ENCODE assay signal across 26 cellular contexts in genomic region chr19:31262673-31263308, GRCh38.
DNase-seq lines count a peak whose midpoint lies in the region; ATAC-seq, FAIRE-seq and TF ChIP-seq lines count a peak whose summit lies in the region.
"Had no signal": no experiment of that assay in that cellular context is flagged by ENCODE, and none has a peak within 500 bp of the region (broad histone marks: within the 10 kb centered on the region; RNA-seq: fewer than 3 reads in every experiment).

No MANE protein-coding gene starts in this region.

- H3K79me2 ChIP-seq in H1 (ENCODE audit: control insufficient read depth in 1 of 2, insufficient read depth in 2 of 2, low read length in 2 of 2) = no peaks in the 10 kb centered on the region
- H3K79me2 ChIP-seq: parathyroid adenoma had no signal

- 89% methylated on average over 11 of the region's 11 CpGs; no CpG with 5 or more reads in 1 of the 2 experiments for WGBS in H1 (ENCODE audit: extremely low coverage in 1 of 2, insufficient coverage in 1 of 2, insufficient read length in 1 of 2, insufficient replicate concordance in 2 of 2, low coverage in 1 of 2, low lambda C conversion rate in 2 of 2, missing lambda C conversion rate in 1 of 2), 2 experiments

- H4K8ac ChIP-seq in H1 (ENCODE audit: extremely low read depth, insufficient read depth, low read length) = peak overlapping the region; percentile 86; the same call in 1 of the 2 replicates

- H3K27me3 ChIP-seq in H1 (replicated peaks in 1 of 4; ENCODE audit: control insufficient read depth in 3 of 4, extremely low read depth in 1 of 4, insufficient read depth in 3 of 4, low read length in 3 of 4) = no peaks in the 10 kb centered on the region
- H3K27me3 ChIP-seq: breast epithelium, gastroesophageal sphincter had no signal

- no peak overlapping the region for H3K18ac ChIP-seq in H1 (ENCODE audit: extremely low read depth, low read length)

- TF ChIP-seq POLR2A in H1 (IDR thresholded peaks at IDR 0.05; ENCODE audit: control extremely low read depth in 1 of 2, low read depth in 2 of 2, low read length in 2 of 2) = no peak

- no peaks in the 10 kb centered on the region for H3K36me3 ChIP-seq in H1 (ENCODE audit: control insufficient read depth in 2 of 4, insufficient read depth in 4 of 4, low read length in 3 of 4)
- H3K36me3 ChIP-seq: breast epithelium, gastroesophageal sphincter, left ventricle myocardium inferior had no signal

- H3K27ac ChIP-seq in H1 (ENCODE audit: low read depth, low read length) = no peak overlapping the region
- H3K27ac ChIP-seq: breast epithelium, left ventricle myocardium inferior, parathyroid adenoma, skin epidermis had no signal

- H3K79me1 ChIP-seq in H1 (ENCODE audit: low read depth, low read length) = no peaks in the 10 kb centered on the region

- ATAC-seq in Right ventricle myocardium superior (ENCODE audit: poor library complexity) = no peak
- ATAC-seq: activated CD8-positive, alpha-beta T cell treated with anti-CD3 and anti-CD28 coated beads for 36 hours; gastroesophageal sphincter had no signal

- H4K5ac ChIP-seq in H1 (ENCODE audit: insufficient read length, low read depth, low read length) = no peak overlapping the region

- no peak for TF ChIP-seq RAD21 in H1 (IDR thresholded peaks at IDR 0.05 in 1 of 2, conservative IDR thresholded peaks at IDR 0.05 in 1 of 2; ENCODE audit: low read depth in 2 of 2, low read length in 2 of 2)

- TF ChIP-seq EP300 in H1 (IDR thresholded peaks at IDR 0.05; ENCODE audit: borderline replicate concordance in 1 of 2, low read depth in 2 of 2, low read length in 2 of 2) = no peak

- H2BK12ac ChIP-seq in H1 (ENCODE audit: low read depth, low read length) = no peak overlapping the region

- H3K23ac ChIP-seq in H1 (ENCODE audit: insufficient read length) = no peak overlapping the region

- no peak for TF ChIP-seq CTCF in H1 (IDR thresholded peaks at IDR 0.05; ENCODE audit: control extremely low read depth in 1 of 3, insufficient read depth in 1 of 3, low read depth in 1 of 3, low read length in 3 of 3)

- no peaks in the 10 kb centered on the region; a peak in 3 of 7 replicates for H3K4me1 ChIP-seq in H1 (replicated peaks in 1 of 4; ENCODE audit: control insufficient read depth in 3 of 4, insufficient read depth in 4 of 4, low read length in 3 of 4)
- H3K4me1 ChIP-seq: breast epithelium, parathyroid adenoma had no signal

- intact Hi-C loops in cardiac septum (cut with DNase I) = no loop called here
- intact Hi-C loops in Right ventricle myocardium superior (cut with DNase I) = no loop called here

- H4K91ac ChIP-seq in H1 (replicated peaks; ENCODE audit: insufficient read length, low read length) = no peak overlapping the region

- no peak overlapping the region for H2BK20ac ChIP-seq in H1 (ENCODE audit: low read length)

- H3K23me2 ChIP-seq in H1 (ENCODE audit: low read depth, low read length) = no peaks in the 10 kb centered on the region

- no peak overlapping the region for H3K14ac ChIP-seq in H1 (ENCODE audit: insufficient read length)

- CTCF ChIA-PET in H1 (lab: Charles Lee; ENCODE audit: partially characterized antibody) = interaction anchor here (1.1 to 4.7 kb wide), 4 partner anchors 11 to 463 kb away, joined by 3 to 19 read pairs (median 4); no protein-coding TSS in a partner anchor

- no peaks in the 10 kb centered on the region for H3K9me3 ChIP-seq in H1 (ENCODE audit: insufficient read depth in 2 of 2, low read depth in 1 of 2, low read length in 1 of 2)
- H3K9me3 ChIP-seq: breast epithelium, gastroesophageal sphincter, left ventricle myocardium inferior had no signal

- H2BK15ac ChIP-seq in H1 (ENCODE audit: low read length) = no peak overlapping the region

- H4K20me1 ChIP-seq in H1 (replicated peaks in 1 of 2; ENCODE audit: control insufficient read depth in 1 of 2, insufficient read depth in 2 of 2, low read length in 2 of 2) = no peaks in the 10 kb centered on the region

- no peak for FAIRE-seq in H1 (lab: Jason Lieb, UNC)
- FAIRE-seq: A204.1, G401.6, GM19239, H54 had no signal

- POLR2A ChIA-PET in H1 (lab: Charles Lee; ENCODE audit: partially characterized antibody) = interaction anchor here (1.7 kb wide), 1 partner anchor 53 kb away, joined by 4 read pairs; no protein-coding TSS in a partner anchor

- H3K56ac ChIP-seq in H1 (replicated peaks; ENCODE audit: insufficient read length, low read depth, low read length) = no peak overlapping the region

- no peak overlapping the region for H3K4me2 ChIP-seq in H1 (ENCODE audit: insufficient read depth in 1 of 2, low read depth in 2 of 2, low read length in 2 of 2)

- H3K4ac ChIP-seq in H1 (replicated peaks; ENCODE audit: insufficient read length, low read depth, low read length) = no peak overlapping the region

- no peak overlapping the region for H2AFZ ChIP-seq in H1 (ENCODE audit: low read length)
- H2AFZ ChIP-seq: parathyroid adenoma had no signal

- H2AK5ac ChIP-seq in H1 (ENCODE audit: low read depth, low read length) = no peak overlapping the region

- H3K4me3 ChIP-seq in H1 (ENCODE audit: extremely low read depth in 1 of 4, insufficient read depth in 2 of 4, low read depth in 3 of 4, low read length in 4 of 4) = no peak overlapping the region
- H3K4me3 ChIP-seq: breast epithelium, gastroesophageal sphincter, left ventricle myocardium inferior, skin epidermis had no signal

- no peak overlapping the region for H2BK120ac ChIP-seq in H1 (replicated peaks; ENCODE audit: low read depth, low read length)

- no peak overlapping the region for H2BK5ac ChIP-seq in H1 (ENCODE audit: low read depth, low read length)

- H3K9ac ChIP-seq in H1 (replicated peaks in 1 of 4; ENCODE audit: extremely low read depth in 1 of 4, low read depth in 3 of 4, low read length in 3 of 4) = no peak overlapping the region
- H3K9ac ChIP-seq: parathyroid adenoma had no signal

- DNase-seq in cardiac septum (ENCODE audit: low spot score) = peak; percentile 64
- DNase-seq in Right ventricle myocardium superior = no peak
- DNase-seq in H1 (ENCODE audit: low read depth in 1 of 2, low spot score in 2 of 2) = no peak
- peak; percentile 47 for DNase-seq in myocyte (ENCODE audit: low read depth)
- peak; percentile 31 for DNase-seq in ureter (ENCODE audit: low spot score)
- DNase-seq in NCI-H1417 treated with DMSO at 0.1 percent for 48 hours (lab: John Stamatoyannopoulos, UW) = no peak
- DNase-seq in MV-4-11 (lab: John Stamatoyannopoulos, UW) = no peak
- DNase-seq in RKO (ENCODE audit: low spot score) = no peak
- DNase-seq: activated CD4-positive, CD25-positive, alpha-beta regulatory T cell; activated CD8-positive, alpha-beta T cell treated with anti-CD3 and anti-CD28 coated beads for 36 hours; activated naive CD8-positive, alpha-beta T cell treated with anti-CD3 and anti-CD28 coated beads, Interleukin-2, amount 10 ng/mL, durations not matched to agents 7 days and 5 days; C1 segment of cervical spinal cord; left ventricle myocardium inferior; NCI-H1436 treated with DMSO at 0.1 percent for 48 hours; NCI-H2171; NCI-H69; stimulated activated CD4-positive, alpha-beta T cell treated with anti-CD3 and anti-CD28 coated beads, Interleukin-4, amount 100 ng/mL, for 24 hours; T-helper 2 cell had no signal

TF ChIP-seq in H1, 55 proteins besides CTCF, POLR2A, EP300 and RAD21 (continues in another document):
- no peak for TF ChIP-seq ZNF274 (IDR thresholded peaks at IDR 0.05; ENCODE audit: borderline replicate concordance, extremely low read depth, low read length)
- no peak for TF ChIP-seq KDM1A (IDR thresholded peaks at IDR 0.05; ENCODE audit: borderline replicate concordance, low read length)
- no peak for TF ChIP-seq RXRA (IDR thresholded peaks at IDR 0.05; ENCODE audit: insufficient read depth, low read depth, low read length)
- no peak for TF ChIP-seq SUZ12 (IDR thresholded peaks at IDR 0.05; ENCODE audit: low read length)
- no peak for TF ChIP-seq CREB1 (IDR thresholded peaks at IDR 0.05)
- TF ChIP-seq, protein P1, sequence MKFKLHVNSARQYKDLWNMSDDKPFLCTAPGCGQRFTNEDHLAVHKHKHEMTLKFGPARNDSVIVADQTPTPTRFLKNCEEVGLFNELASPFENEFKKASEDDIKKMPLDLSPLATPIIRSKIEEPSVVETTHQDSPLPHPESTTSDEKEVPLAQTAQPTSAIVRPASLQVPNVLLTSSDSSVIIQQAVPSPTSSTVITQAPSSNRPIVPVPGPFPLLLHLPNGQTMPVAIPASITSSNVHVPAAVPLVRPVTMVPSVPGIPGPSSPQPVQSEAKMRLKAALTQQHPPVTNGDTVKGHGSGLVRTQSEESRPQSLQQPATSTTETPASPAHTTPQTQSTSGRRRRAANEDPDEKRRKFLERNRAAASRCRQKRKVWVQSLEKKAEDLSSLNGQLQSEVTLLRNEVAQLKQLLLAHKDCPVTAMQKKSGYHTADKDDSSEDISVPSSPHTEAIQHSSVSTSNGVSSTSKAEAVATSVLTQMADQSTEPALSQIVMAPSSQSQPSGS (IDR thresholded peaks at IDR 0.05; ENCODE audit: low read length) = no peak
- no peak for TF ChIP-seq RFX5 (IDR thresholded peaks at IDR 0.05; ENCODE audit: borderline replicate concordance, low read depth, low read length)
- no peak for TF ChIP-seq POU5F1 (IDR thresholded peaks at IDR 0.05; ENCODE audit: low read depth, low read length)

Comparison
In these comparisons a context has a peak if more than half of its experiments do, and no peak if none do; other contexts are left out.
1. DNase-seq: peak in cardiac septum (single experiment), myocyte (single experiment) and ureter (single experiment); none in Right ventricle myocardium superior (single experiment), H1 (0 of 2), NCI-H1417 treated with DMSO at 0.1 percent for 48 hours (single experiment), MV-4-11 (single experiment) and RKO (single experiment).